In genomic region chr5:123511290-123511647, GRCh38 we compare ENCODE assay signal across 8 cellular contexts. TPM values are rescaled to one million over a fixed set of nuclear protein-coding genes. Genes with fewer than 3 reads are reported as not detected.
DNase-seq lines count a peak whose midpoint lies in the region; ATAC-seq and TF ChIP-seq lines count a peak whose summit lies in the region.

No MANE protein-coding gene starts in this region.

- peak overlapping the region; percentile 74 for H3K4me3 ChIP-seq in AG09309 (ENCODE audit: control insufficient read depth, low read depth, low read length)
- H3K4me3 ChIP-seq in colonic mucosa, result peak overlapping the region; percentile 61

- peak overlapping the region; percentile 94 for H3K27ac ChIP-seq in colonic mucosa

- no peaks in the 10 kb centered on the region for H3K27me3 ChIP-seq in colonic mucosa

- H3K4me3 Mint-ChIP-seq in naive thymus-derived CD8-positive, alpha-beta T cell, result peak overlapping the region; percentile 92 to 100 (median 98)

- H3K9ac ChIP-seq in colonic mucosa (ENCODE audit: low read depth in 2 of 2, low read length in 2 of 2), result peak overlapping the region; percentile 68 to 76

- no peaks in the 10 kb centered on the region for H3K9me3 ChIP-seq in colonic mucosa

- TF ChIP-seq CTCF in AG09309 (IDR thresholded peaks at IDR 0.05; ENCODE audit: control insufficient read depth, insufficient read depth, low read depth, low read length, missing control alignments) (no peak), colonic mucosa (IDR thresholded peaks at IDR 0.05) (no peak)

- H3K4me1 Mint-ChIP-seq in naive thymus-derived CD8-positive, alpha-beta T cell, result peaks cover 20 to 49% (median 39%) of the 10 kb centered on the region in 4 donors

- no peaks in the 10 kb centered on the region for H3K36me3 ChIP-seq in colonic mucosa

- H3K27me3 Mint-ChIP-seq in naive thymus-derived CD8-positive, alpha-beta T cell, result peaks cover 0 to 14% (median 4%) of the 10 kb centered on the region in 5 donors

- intact Hi-C loops in colonic mucosa (cut with DNase I), result loop anchor here (5.0 kb wide), 1 partner anchor 89 kb away; the partner anchor contains the start of gene CEP120

- no peaks in the 10 kb centered on the region for H3K4me1 ChIP-seq in colonic mucosa

- POLR2A ChIA-PET in naive thymus-derived CD8-positive, alpha-beta T cell (lab: Charles Lee), result interaction anchor here (0.6 to 4.5 kb wide), 4 partner anchors 88 to 737 kb away, joined by 3 to 75 read pairs (median 4); partner anchors contain the start of genes CEP120 and SNX2

- peak overlapping the region; percentile 95 to 99 (median 98) for H3K27ac Mint-ChIP-seq in naive thymus-derived CD8-positive, alpha-beta T cell

- ATAC-seq in naive thymus-derived CD8-positive, alpha-beta T cell, result no peak
- ATAC-seq in HG02763 (IDR thresholded peaks at IDR 0.05; ENCODE audit: unreplicated experiment) (no peak), HG03342 (IDR thresholded peaks at IDR 0.05; ENCODE audit: unreplicated experiment) (no peak), HG02973 (IDR thresholded peaks at IDR 0.05; ENCODE audit: unreplicated experiment) (no peak)

- DNase-seq in AG09309 (ENCODE audit: low read depth) (peak; percentile 38), LHCN-M2 (ENCODE audit: low read depth) (peak; percentile 55), colonic mucosa (no peak)
- no peak for DNase-seq in naive thymus-derived CD8-positive, alpha-beta T cell
- DNase-seq in activated CD4-positive, alpha-beta T cell treated with anti-CD3 and anti-CD28 coated beads, Interleukin-2, amount 50 U/mL, for 48 hours, result no peak

- H3K36me3 Mint-ChIP-seq in naive thymus-derived CD8-positive, alpha-beta T cell, result no peaks in the 10 kb centered on the region

- H3K9me3 Mint-ChIP-seq in naive thymus-derived CD8-positive, alpha-beta T cell, result no peaks in the 10 kb centered on the region

RNA-seq across cellular contexts. Expression of gene CSNK1G3, which starts 0.7 kb away (rescaled TPM):
- total RNA-seq in LHCN-M2 (2014; rRNA removed) (42.5 and 49.6 TPM in 2 replicates), colonic mucosa (10 to 100 TPM; 55.5 to 78.3 TPM)
- polyA plus RNA-seq in LHCN-M2 (2012), result 7.7 TPM
- 10 to 100 TPM; 83.4 to 90.6 TPM for total RNA-seq in naive thymus-derived CD8-positive, alpha-beta T cell
- 10 to 100 TPM; 17.7 to 31.9 (median 23.0) TPM for polyA plus RNA-seq in naive thymus-derived CD8-positive, alpha-beta T cell

Comparison
In these comparisons a context has a peak if more than half of its experiments do, and no peak if none do; other contexts are left out.
1. DNase-seq: peak in AG09309 (single experiment) and LHCN-M2 (single experiment); none in colonic mucosa (single experiment), naive thymus-derived CD8-positive, alpha-beta T cell (0 of 10) and activated CD4-positive, alpha-beta T cell treated with anti-CD3 and anti-CD28 coated beads, Interleukin-2, amount 50 U/mL, for 48 hours (0 of 2).